Comparison of ENCODE assay signal across 1 cellular context in genomic region chr9:95815153-95815552, GRCh38.
TF ChIP-seq lines count a peak whose summit lies in the region.

No MANE protein-coding gene starts in this region.

TF ChIP-seq in K562, 482 proteins besides CTCF, POLR2A, EP300 and RAD21 (continued from another document):
- no peak for TF ChIP-seq SRSF7 (optimal IDR thresholded peaks at IDR 0.05; ENCODE audit: low read depth, low read length)
- TF ChIP-seq POLR2AphosphoS2 (IDR thresholded peaks at IDR 0.05; ENCODE audit: low read length) = no peak
- TF ChIP-seq, protein P1, sequence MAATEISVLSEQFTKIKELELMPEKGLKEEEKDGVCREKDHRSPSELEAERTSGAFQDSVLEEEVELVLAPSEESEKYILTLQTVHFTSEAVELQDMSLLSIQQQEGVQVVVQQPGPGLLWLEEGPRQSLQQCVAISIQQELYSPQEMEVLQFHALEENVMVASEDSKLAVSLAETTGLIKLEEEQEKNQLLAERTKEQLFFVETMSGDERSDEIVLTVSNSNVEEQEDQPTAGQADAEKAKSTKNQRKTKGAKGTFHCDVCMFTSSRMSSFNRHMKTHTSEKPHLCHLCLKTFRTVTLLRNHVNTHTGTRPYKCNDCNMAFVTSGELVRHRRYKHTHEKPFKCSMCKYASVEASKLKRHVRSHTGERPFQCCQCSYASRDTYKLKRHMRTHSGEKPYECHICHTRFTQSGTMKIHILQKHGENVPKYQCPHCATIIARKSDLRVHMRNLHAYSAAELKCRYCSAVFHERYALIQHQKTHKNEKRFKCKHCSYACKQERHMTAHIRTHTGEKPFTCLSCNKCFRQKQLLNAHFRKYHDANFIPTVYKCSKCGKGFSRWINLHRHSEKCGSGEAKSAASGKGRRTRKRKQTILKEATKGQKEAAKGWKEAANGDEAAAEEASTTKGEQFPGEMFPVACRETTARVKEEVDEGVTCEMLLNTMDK (IDR thresholded peaks at IDR 0.05; ENCODE audit: borderline replicate concordance, insufficient read depth, low read depth, low read length, poor library complexity, severe bottlenecking) = no peak
- TF ChIP-seq, protein P2, sequence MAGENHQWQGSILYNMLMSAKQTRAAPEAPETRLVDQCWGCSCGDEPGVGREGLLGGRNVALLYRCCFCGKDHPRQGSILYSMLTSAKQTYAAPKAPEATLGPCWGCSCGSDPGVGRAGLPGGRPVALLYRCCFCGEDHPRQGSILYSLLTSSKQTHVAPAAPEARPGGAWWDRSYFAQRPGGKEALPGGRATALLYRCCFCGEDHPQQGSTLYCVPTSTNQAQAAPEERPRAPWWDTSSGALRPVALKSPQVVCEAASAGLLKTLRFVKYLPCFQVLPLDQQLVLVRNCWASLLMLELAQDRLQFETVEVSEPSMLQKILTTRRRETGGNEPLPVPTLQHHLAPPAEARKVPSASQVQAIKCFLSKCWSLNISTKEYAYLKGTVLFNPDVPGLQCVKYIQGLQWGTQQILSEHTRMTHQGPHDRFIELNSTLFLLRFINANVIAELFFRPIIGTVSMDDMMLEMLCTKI (IDR thresholded peaks at IDR 0.05; ENCODE audit: partially characterized antibody) = no peak
- peak; percentile 61 for TF ChIP-seq SOX6 (IDR thresholded peaks at IDR 0.05)
- TF ChIP-seq, protein P3, sequence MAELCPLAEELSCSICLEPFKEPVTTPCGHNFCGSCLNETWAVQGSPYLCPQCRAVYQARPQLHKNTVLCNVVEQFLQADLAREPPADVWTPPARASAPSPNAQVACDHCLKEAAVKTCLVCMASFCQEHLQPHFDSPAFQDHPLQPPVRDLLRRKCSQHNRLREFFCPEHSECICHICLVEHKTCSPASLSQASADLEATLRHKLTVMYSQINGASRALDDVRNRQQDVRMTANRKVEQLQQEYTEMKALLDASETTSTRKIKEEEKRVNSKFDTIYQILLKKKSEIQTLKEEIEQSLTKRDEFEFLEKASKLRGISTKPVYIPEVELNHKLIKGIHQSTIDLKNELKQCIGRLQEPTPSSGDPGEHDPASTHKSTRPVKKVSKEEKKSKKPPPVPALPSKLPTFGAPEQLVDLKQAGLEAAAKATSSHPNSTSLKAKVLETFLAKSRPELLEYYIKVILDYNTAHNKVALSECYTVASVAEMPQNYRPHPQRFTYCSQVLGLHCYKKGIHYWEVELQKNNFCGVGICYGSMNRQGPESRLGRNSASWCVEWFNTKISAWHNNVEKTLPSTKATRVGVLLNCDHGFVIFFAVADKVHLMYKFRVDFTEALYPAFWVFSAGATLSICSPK (IDR thresholded peaks at IDR 0.05; ENCODE audit: borderline replicate concordance) = no peak
- TF ChIP-seq, protein P4, sequence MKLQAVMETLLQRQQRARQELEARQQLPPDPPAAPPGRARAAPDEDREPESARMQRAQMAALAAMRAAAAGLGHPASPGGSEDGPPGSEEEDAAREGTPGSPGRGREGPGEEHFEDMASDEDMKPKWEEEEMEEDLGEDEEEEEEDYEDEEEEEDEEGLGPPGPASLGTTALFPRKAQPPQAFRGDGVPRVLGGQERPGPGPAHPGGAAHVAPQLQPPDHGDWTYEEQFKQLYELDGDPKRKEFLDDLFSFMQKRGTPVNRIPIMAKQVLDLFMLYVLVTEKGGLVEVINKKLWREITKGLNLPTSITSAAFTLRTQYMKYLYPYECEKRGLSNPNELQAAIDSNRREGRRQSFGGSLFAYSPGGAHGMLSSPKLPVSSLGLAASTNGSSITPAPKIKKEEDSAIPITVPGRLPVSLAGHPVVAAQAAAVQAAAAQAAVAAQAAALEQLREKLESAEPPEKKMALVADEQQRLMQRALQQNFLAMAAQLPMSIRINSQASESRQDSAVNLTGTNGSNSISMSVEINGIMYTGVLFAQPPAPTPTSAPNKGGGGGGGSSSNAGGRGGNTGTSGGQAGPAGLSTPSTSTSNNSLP (IDR thresholded peaks at IDR 0.05; ENCODE audit: borderline replicate concordance, low read depth, low read length) = no peak
- TF ChIP-seq, protein P5, sequence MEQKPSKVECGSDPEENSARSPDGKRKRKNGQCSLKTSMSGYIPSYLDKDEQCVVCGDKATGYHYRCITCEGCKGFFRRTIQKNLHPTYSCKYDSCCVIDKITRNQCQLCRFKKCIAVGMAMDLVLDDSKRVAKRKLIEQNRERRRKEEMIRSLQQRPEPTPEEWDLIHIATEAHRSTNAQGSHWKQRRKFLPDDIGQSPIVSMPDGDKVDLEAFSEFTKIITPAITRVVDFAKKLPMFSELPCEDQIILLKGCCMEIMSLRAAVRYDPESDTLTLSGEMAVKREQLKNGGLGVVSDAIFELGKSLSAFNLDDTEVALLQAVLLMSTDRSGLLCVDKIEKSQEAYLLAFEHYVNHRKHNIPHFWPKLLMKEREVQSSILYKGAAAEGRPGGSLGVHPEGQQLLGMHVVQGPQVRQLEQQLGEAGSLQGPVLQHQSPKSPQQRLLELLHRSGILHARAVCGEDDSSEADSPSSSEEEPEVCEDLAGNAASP (IDR thresholded peaks at IDR 0.05) = no peak
- no peak for TF ChIP-seq KLF1 (tag; IDR thresholded peaks at IDR 0.05)
- TF ChIP-seq, protein P6, sequence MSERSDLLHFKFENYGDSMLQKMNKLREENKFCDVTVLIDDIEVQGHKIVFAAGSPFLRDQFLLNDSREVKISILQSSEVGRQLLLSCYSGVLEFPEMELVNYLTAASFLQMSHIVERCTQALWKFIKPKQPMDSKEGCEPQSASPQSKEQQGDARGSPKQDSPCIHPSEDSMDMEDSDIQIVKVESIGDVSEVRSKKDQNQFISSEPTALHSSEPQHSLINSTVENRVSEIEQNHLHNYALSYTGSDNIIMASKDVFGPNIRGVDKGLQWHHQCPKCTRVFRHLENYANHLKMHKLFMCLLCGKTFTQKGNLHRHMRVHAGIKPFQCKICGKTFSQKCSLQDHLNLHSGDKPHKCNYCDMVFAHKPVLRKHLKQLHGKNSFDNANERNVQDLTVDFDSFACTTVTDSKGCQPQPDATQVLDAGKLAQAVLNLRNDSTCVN (CRISPR knock-in tag; IDR thresholded peaks at IDR 0.05) = no peak
- TF ChIP-seq ZFP36 (IDR thresholded peaks at IDR 0.05; ENCODE audit: low read depth, low read length, partially characterized antibody) = no peak
- no peak for TF ChIP-seq ZNF354B (CRISPR knock-in tag; IDR thresholded peaks at IDR 0.05)
- no peak for TF ChIP-seq TAL1 (IDR thresholded peaks at IDR 0.05)
- TF ChIP-seq ZEB2 (IDR thresholded peaks at IDR 0.05) = no peak
- TF ChIP-seq RCOR1 (IDR thresholded peaks at IDR 0.05; ENCODE audit: borderline replicate concordance in 1 of 2, low read depth in 2 of 2, low read length in 2 of 2) = no peak
- TF ChIP-seq ATF6 (CRISPR knock-in tag; IDR thresholded peaks at IDR 0.05) = no peak
- no peak for TF ChIP-seq GATAD2A (IDR thresholded peaks at IDR 0.05)
- TF ChIP-seq DPF2 (IDR thresholded peaks at IDR 0.05) = no peak
- TF ChIP-seq HCFC1 (IDR thresholded peaks at IDR 0.05; ENCODE audit: low read depth, low read length) = no peak
- no peak for TF ChIP-seq FOXA3 (CRISPR knock-in tag; conservative IDR thresholded peaks at IDR 0.05 in 1 of 2, IDR thresholded peaks at IDR 0.05 in 1 of 2)
- TF ChIP-seq REST (CRISPR knock-in tag; IDR thresholded peaks at IDR 0.05; ENCODE audit: low read depth) = no peak
- TF ChIP-seq HDAC2 (IDR thresholded peaks at IDR 0.05) = no peak
- TF ChIP-seq ZNF23 (CRISPR knock-in tag; IDR thresholded peaks at IDR 0.05) = no peak
- no peak for TF ChIP-seq SMAD4 (CRISPR knock-in tag; conservative IDR thresholded peaks at IDR 0.05)
- TF ChIP-seq RBM15 (IDR thresholded peaks at IDR 0.05; ENCODE audit: insufficient read depth, low read length) = no peak
- TF ChIP-seq CBX3 (IDR thresholded peaks at IDR 0.05; ENCODE audit: borderline replicate concordance in 1 of 2, low read length in 2 of 2) = no peak
- TF ChIP-seq NRF1 (conservative IDR thresholded peaks at IDR 0.05 in 1 of 2, IDR thresholded peaks at IDR 0.05 in 1 of 2) = peak; percentile 15 to 43; a peak in 3 of 4 replicates
- no peak for TF ChIP-seq PCBP1 (IDR thresholded peaks at IDR 0.05; ENCODE audit: low read depth, low read length, poor library complexity, severe bottlenecking)
- peak; percentile 86 for TF ChIP-seq JUND (IDR thresholded peaks at IDR 0.05; ENCODE audit: borderline replicate concordance, low read depth, low read length)
- TF ChIP-seq JUND (tag; IDR thresholded peaks at IDR 0.05; ENCODE audit: borderline replicate concordance, low read depth, low read length) = peak; percentile 80
- TF ChIP-seq ZNF561 (CRISPR knock-in tag; conservative IDR thresholded peaks at IDR 0.05) = no peak
- TF ChIP-seq KLF6 (CRISPR knock-in tag; IDR thresholded peaks at IDR 0.05; ENCODE audit: borderline replicate concordance) = no peak
- no peak for TF ChIP-seq PML (IDR thresholded peaks at IDR 0.05; ENCODE audit: low read length)
- no peak for TF ChIP-seq HMG20B (CRISPR knock-in tag; IDR thresholded peaks at IDR 0.05)
- TF ChIP-seq PCBP2 (IDR thresholded peaks at IDR 0.05; ENCODE audit: low read depth, low read length, poor library complexity, severe bottlenecking) = no peak
- TF ChIP-seq RBM22 (IDR thresholded peaks at IDR 0.05; ENCODE audit: low read depth, low read length, poor library complexity, severe bottlenecking) = no peak
- TF ChIP-seq MTF1 (CRISPR knock-in tag; IDR thresholded peaks at IDR 0.05; ENCODE audit: borderline replicate concordance) = no peak
- TF ChIP-seq HIVEP1 (CRISPR knock-in tag; IDR thresholded peaks at IDR 0.05) = no peak
- TF ChIP-seq RBM14 (IDR thresholded peaks at IDR 0.05; ENCODE audit: borderline replicate concordance, insufficient read depth, low read depth, low read length) = no peak
- TF ChIP-seq HNRNPLL (IDR thresholded peaks at IDR 0.05; ENCODE audit: low read depth, low read length, poor library complexity, severe bottlenecking) = no peak
- TF ChIP-seq MCM7 (IDR thresholded peaks at IDR 0.05) = no peak
